Comparison of ENCODE assay signal across 21 cellular contexts in genomic region chrX:104130808-104131207, GRCh38.
"Had no signal": no experiment of that assay in that cellular context is flagged by ENCODE, and none has a peak within 500 bp of the region (broad histone marks: within the 10 kb centered on the region; RNA-seq: fewer than 3 reads in every experiment).

No MANE protein-coding gene starts in this region.

- DNase-seq: islet precursor cell; left ventricle myocardium inferior; mesendoderm; naive thymus-derived CD4-positive, alpha-beta T cell; ovary; small intestine; spleen; stimulated activated CD4-positive, alpha-beta T cell treated with anti-CD3 and anti-CD28 coated beads, Interleukin-4, amount 100 ng/mL, for 24 hours; stimulated activated naive CD4-positive, alpha-beta T cell; tibial artery; trophoblast cell; upper lobe of right lung had no signal

- H3K4me3 Mint-ChIP-seq: mesothelial cell of epicardium; naive thymus-derived CD4-positive, alpha-beta T cell; natural killer cell treated with Interleukin-12 subunit alpha and Interleukin-12 subunit beta and Interleukin-15 and Interleukin-18, amount 100 ng/mL, for 72 hours; stimulated activated effector memory CD8-positive, alpha-beta T cell treated with anti-CD3 and anti-CD28 coated beads, Interleukin-12 subunit alpha, Interleukin-12 subunit beta, amount 100 ng/mL, for 72 hours; stimulated activated naive CD8-positive, alpha-beta T cell treated with anti-CD3 and anti-CD28 coated beads, Interleukin-15, Interleukin-2, amounts not matched to agents 100 ng/mL and 50 ng/mL, for 24 hours had no signal

- H3K4me1 Mint-ChIP-seq: mesothelial cell of epicardium had no signal

- H3K9me3 ChIP-seq: left ventricle myocardium inferior, ovary, right atrium auricular region, spleen, suprapubic skin, thoracic aorta, tibial artery, upper lobe of right lung had no signal

- H3K27me3 Mint-ChIP-seq: naive thymus-derived CD4-positive, alpha-beta T cell; progenitor cell of endocrine pancreas; stimulated activated naive CD8-positive, alpha-beta T cell treated with anti-CD3 and anti-CD28 coated beads, Interleukin-15, Interleukin-2, amounts not matched to agents 100 ng/mL and 50 ng/mL, for 24 hours had no signal

- H3K27ac Mint-ChIP-seq: mesothelial cell of epicardium; naive thymus-derived CD4-positive, alpha-beta T cell; natural killer cell treated with Interleukin-12 subunit alpha and Interleukin-12 subunit beta and Interleukin-15 and Interleukin-18, amount 100 ng/mL, for 72 hours; progenitor cell of endocrine pancreas had no signal

- H3K9me3 Mint-ChIP-seq: naive thymus-derived CD4-positive, alpha-beta T cell; natural killer cell treated with Interleukin-12 subunit alpha and Interleukin-12 subunit beta and Interleukin-15 and Interleukin-18, amount 100 ng/mL, for 72 hours; stimulated activated effector memory CD8-positive, alpha-beta T cell treated with anti-CD3 and anti-CD28 coated beads, Interleukin-12 subunit alpha, Interleukin-12 subunit beta, amount 100 ng/mL, for 72 hours; stimulated activated naive CD8-positive, alpha-beta T cell treated with anti-CD3 and anti-CD28 coated beads, Interleukin-15, Interleukin-2, amounts not matched to agents 100 ng/mL and 50 ng/mL, for 24 hours had no signal

- ATAC-seq: naive thymus-derived CD4-positive, alpha-beta T cell; natural killer cell treated with Interleukin-12 subunit alpha and Interleukin-12 subunit beta and Interleukin-15 and Interleukin-18, amount 100 ng/mL, for 72 hours; sciatic nerve; stimulated activated effector memory CD8-positive, alpha-beta T cell treated with anti-CD3 and anti-CD28 coated beads, Interleukin-12 subunit alpha, Interleukin-12 subunit beta, amount 100 ng/mL, for 72 hours; upper lobe of right lung had no signal
